1 cellular context compared by ENCODE assay signal in the genomic region with DNA sequence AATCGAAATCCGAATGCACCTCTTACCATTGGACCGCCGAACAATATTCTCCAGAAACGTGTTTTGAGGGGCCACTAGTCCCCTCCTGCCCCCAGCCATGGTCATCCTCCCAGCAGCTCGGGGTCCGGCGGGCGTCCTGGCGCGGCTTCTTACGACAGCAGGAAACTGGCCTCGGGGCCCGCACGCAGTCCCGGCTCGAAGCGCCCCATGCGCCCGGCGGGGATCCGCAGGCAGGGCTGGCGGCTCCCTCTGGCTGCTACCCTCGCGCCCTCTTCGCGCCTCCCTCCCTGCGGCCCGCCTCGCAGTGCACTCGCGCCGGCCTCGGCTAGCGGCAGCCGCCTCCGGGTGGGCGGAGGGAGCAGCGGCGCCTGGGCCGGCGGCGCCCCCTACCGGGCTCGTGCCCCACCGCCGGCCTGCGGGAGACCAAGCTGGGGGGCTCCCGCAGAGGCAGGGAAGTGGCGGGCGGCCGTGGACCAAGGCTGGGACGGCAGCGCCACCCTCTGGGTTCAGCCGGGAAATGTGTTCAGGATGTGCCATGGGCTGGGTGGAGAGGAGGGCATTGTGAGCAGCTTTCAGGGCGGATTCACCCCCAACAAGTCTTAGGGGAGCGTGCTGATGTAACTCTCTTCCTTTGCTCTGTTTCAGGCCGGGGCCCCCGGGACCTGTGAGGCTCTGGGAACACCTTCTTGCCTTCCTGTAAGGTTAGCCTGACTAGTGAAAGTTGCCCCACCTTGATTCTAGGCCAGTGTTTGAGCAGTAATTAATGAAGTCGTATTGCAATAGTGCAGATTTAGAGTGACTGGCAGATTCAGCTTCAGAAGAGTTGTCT.
A peak's percentile ranks its signal among the peaks of the same experiment; 100 is the strongest.
TF ChIP-seq lines count a peak whose summit lies in the region.

A gene with protein sequence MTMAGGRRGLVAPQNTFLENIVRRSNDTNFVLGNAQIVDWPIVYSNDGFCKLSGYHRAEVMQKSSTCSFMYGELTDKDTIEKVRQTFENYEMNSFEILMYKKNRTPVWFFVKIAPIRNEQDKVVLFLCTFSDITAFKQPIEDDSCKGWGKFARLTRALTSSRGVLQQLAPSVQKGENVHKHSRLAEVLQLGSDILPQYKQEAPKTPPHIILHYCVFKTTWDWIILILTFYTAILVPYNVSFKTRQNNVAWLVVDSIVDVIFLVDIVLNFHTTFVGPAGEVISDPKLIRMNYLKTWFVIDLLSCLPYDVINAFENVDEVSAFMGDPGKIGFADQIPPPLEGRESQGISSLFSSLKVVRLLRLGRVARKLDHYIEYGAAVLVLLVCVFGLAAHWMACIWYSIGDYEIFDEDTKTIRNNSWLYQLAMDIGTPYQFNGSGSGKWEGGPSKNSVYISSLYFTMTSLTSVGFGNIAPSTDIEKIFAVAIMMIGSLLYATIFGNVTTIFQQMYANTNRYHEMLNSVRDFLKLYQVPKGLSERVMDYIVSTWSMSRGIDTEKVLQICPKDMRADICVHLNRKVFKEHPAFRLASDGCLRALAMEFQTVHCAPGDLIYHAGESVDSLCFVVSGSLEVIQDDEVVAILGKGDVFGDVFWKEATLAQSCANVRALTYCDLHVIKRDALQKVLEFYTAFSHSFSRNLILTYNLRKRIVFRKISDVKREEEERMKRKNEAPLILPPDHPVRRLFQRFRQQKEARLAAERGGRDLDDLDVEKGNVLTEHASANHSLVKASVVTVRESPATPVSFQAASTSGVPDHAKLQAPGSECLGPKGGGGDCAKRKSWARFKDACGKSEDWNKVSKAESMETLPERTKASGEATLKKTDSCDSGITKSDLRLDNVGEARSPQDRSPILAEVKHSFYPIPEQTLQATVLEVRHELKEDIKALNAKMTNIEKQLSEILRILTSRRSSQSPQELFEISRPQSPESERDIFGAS (minus strand): TSS at position 308 of the 829 bp plus-strand sequence. CDS start 203 bp downstream, at position 105.

TF ChIP-seq in WTC11, 78 proteins besides CTCF, POLR2A, EP300 and RAD21 (continued from another document and continues in another):
- TF ChIP-seq, protein P1, sequence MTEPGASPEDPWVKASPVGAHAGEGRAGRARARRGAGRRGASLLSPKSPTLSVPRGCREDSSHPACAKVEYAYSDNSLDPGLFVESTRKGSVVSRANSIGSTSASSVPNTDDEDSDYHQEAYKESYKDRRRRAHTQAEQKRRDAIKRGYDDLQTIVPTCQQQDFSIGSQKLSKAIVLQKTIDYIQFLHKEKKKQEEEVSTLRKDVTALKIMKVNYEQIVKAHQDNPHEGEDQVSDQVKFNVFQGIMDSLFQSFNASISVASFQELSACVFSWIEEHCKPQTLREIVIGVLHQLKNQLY (CRISPR knock-in tag; IDR thresholded peaks at IDR 0.05) = no peak
- TF ChIP-seq IRF2 (CRISPR knock-in tag; IDR thresholded peaks at IDR 0.05; ENCODE audit: borderline replicate concordance, low read depth) (no peak), MXD4 (CRISPR knock-in tag; IDR thresholded peaks at IDR 0.05; ENCODE audit: borderline replicate concordance) (no peak), ELF4 (CRISPR knock-in tag; IDR thresholded peaks at IDR 0.05; ENCODE audit: low read depth) (peak; percentile 89; the same call in 1 of the 2 replicates), ZNF671 (CRISPR knock-in tag; IDR thresholded peaks at IDR 0.05) (no peak), FOXP1 (CRISPR knock-in tag; IDR thresholded peaks at IDR 0.05; ENCODE audit: borderline replicate concordance) (peak; percentile 95), ESRRA (CRISPR knock-in tag; IDR thresholded peaks at IDR 0.05; ENCODE audit: borderline replicate concordance) (peak; percentile 84), CBFB (CRISPR knock-in tag; IDR thresholded peaks at IDR 0.05; ENCODE audit: low read depth) (peak; percentile 71; the same call in 1 of the 2 replicates), ZNF232 (CRISPR knock-in tag; IDR thresholded peaks at IDR 0.05) (no peak), JUN (CRISPR knock-in tag; IDR thresholded peaks at IDR 0.05) (no peak), TEAD4 (CRISPR knock-in tag; IDR thresholded peaks at IDR 0.05) (no peak), GABPB1 (CRISPR knock-in tag; IDR thresholded peaks at IDR 0.05) (peak; percentile 27; the same call in 1 of the 2 replicates), SP1 (CRISPR knock-in tag; conservative IDR thresholded peaks at IDR 0.05) (no peak; the same call in none of the 2 replicates), ZNF263 (CRISPR knock-in tag; IDR thresholded peaks at IDR 0.05; ENCODE audit: low read depth) (peak; percentile 77; the same call in 1 of the 2 replicates), RORB (CRISPR knock-in tag; IDR thresholded peaks at IDR 0.05) (no peak), NFYB (CRISPR knock-in tag; conservative IDR thresholded peaks at IDR 0.05; ENCODE audit: low read depth) (0 out of 2 replicates have a peak, but pooled peaks have one; percentile 13), NR3C1 (CRISPR knock-in tag; conservative IDR thresholded peaks at IDR 0.05; ENCODE audit: low read depth) (no peak)
- TF ChIP-seq, protein P2, sequence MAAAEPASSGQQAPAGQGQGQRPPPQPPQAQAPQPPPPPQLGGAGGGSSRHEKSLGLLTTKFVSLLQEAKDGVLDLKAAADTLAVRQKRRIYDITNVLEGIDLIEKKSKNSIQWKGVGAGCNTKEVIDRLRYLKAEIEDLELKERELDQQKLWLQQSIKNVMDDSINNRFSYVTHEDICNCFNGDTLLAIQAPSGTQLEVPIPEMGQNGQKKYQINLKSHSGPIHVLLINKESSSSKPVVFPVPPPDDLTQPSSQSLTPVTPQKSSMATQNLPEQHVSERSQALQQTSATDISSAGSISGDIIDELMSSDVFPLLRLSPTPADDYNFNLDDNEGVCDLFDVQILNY (CRISPR knock-in tag; IDR thresholded peaks at IDR 0.05) = peak; percentile 96
- TF ChIP-seq, protein P3, sequence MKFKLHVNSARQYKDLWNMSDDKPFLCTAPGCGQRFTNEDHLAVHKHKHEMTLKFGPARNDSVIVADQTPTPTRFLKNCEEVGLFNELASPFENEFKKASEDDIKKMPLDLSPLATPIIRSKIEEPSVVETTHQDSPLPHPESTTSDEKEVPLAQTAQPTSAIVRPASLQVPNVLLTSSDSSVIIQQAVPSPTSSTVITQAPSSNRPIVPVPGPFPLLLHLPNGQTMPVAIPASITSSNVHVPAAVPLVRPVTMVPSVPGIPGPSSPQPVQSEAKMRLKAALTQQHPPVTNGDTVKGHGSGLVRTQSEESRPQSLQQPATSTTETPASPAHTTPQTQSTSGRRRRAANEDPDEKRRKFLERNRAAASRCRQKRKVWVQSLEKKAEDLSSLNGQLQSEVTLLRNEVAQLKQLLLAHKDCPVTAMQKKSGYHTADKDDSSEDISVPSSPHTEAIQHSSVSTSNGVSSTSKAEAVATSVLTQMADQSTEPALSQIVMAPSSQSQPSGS (CRISPR knock-in tag; IDR thresholded peaks at IDR 0.05; ENCODE audit: borderline replicate concordance, low read depth) = no peak
- TF ChIP-seq, protein P4, sequence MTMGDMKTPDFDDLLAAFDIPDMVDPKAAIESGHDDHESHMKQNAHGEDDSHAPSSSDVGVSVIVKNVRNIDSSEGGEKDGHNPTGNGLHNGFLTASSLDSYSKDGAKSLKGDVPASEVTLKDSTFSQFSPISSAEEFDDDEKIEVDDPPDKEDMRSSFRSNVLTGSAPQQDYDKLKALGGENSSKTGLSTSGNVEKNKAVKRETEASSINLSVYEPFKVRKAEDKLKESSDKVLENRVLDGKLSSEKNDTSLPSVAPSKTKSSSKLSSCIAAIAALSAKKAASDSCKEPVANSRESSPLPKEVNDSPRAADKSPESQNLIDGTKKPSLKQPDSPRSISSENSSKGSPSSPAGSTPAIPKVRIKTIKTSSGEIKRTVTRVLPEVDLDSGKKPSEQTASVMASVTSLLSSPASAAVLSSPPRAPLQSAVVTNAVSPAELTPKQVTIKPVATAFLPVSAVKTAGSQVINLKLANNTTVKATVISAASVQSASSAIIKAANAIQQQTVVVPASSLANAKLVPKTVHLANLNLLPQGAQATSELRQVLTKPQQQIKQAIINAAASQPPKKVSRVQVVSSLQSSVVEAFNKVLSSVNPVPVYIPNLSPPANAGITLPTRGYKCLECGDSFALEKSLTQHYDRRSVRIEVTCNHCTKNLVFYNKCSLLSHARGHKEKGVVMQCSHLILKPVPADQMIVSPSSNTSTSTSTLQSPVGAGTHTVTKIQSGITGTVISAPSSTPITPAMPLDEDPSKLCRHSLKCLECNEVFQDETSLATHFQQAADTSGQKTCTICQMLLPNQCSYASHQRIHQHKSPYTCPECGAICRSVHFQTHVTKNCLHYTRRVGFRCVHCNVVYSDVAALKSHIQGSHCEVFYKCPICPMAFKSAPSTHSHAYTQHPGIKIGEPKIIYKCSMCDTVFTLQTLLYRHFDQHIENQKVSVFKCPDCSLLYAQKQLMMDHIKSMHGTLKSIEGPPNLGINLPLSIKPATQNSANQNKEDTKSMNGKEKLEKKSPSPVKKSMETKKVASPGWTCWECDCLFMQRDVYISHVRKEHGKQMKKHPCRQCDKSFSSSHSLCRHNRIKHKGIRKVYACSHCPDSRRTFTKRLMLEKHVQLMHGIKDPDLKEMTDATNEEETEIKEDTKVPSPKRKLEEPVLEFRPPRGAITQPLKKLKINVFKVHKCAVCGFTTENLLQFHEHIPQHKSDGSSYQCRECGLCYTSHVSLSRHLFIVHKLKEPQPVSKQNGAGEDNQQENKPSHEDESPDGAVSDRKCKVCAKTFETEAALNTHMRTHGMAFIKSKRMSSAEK (CRISPR knock-in tag; IDR thresholded peaks at IDR 0.05; ENCODE audit: borderline replicate concordance) = no peak
- TF ChIP-seq, protein P5, sequence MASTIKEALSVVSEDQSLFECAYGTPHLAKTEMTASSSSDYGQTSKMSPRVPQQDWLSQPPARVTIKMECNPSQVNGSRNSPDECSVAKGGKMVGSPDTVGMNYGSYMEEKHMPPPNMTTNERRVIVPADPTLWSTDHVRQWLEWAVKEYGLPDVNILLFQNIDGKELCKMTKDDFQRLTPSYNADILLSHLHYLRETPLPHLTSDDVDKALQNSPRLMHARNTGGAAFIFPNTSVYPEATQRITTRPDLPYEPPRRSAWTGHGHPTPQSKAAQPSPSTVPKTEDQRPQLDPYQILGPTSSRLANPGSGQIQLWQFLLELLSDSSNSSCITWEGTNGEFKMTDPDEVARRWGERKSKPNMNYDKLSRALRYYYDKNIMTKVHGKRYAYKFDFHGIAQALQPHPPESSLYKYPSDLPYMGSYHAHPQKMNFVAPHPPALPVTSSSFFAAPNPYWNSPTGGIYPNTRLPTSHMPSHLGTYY (CRISPR knock-in tag; IDR thresholded peaks at IDR 0.05) = no peak; the same call in 1 of the 2 replicates
- TF ChIP-seq, protein P6, sequence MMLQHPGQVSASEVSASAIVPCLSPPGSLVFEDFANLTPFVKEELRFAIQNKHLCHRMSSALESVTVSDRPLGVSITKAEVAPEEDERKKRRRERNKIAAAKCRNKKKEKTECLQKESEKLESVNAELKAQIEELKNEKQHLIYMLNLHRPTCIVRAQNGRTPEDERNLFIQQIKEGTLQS (CRISPR knock-in tag; conservative IDR thresholded peaks at IDR 0.05) = no peak
- TF ChIP-seq, protein P7, sequence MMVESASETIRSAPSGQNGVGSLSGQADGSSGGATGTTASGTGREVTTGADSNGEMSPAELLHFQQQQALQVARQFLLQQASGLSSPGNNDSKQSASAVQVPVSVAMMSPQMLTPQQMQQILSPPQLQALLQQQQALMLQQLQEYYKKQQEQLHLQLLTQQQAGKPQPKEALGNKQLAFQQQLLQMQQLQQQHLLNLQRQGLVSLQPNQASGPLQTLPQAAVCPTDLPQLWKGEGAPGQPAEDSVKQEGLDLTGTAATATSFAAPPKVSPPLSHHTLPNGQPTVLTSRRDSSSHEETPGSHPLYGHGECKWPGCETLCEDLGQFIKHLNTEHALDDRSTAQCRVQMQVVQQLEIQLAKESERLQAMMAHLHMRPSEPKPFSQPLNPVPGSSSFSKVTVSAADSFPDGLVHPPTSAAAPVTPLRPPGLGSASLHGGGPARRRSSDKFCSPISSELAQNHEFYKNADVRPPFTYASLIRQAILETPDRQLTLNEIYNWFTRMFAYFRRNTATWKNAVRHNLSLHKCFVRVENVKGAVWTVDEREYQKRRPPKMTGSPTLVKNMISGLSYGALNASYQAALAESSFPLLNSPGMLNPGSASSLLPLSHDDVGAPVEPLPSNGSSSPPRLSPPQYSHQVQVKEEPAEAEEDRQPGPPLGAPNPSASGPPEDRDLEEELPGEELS (CRISPR knock-in tag; IDR thresholded peaks at IDR 0.05) = peak; percentile 96
- TF ChIP-seq, protein P8, sequence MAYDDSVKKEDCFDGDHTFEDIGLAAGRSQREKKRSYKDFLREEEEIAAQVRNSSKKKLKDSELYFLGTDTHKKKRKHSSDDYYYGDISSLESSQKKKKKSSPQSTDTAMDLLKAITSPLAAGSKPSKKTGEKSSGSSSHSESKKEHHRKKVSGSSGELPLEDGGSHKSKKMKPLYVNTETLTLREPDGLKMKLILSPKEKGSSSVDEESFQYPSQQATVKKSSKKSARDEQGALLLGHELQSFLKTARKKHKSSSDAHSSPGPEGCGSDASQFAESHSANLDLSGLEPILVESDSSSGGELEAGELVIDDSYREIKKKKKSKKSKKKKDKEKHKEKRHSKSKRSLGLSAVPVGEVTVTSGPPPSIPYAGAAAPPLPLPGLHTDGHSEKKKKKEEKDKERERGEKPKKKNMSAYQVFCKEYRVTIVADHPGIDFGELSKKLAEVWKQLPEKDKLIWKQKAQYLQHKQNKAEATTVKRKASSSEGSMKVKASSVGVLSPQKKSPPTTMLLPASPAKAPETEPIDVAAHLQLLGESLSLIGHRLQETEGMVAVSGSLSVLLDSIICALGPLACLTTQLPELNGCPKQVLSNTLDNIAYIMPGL (CRISPR knock-in tag; IDR thresholded peaks at IDR 0.05) = peak; percentile 99
- TF ChIP-seq, protein P9, sequence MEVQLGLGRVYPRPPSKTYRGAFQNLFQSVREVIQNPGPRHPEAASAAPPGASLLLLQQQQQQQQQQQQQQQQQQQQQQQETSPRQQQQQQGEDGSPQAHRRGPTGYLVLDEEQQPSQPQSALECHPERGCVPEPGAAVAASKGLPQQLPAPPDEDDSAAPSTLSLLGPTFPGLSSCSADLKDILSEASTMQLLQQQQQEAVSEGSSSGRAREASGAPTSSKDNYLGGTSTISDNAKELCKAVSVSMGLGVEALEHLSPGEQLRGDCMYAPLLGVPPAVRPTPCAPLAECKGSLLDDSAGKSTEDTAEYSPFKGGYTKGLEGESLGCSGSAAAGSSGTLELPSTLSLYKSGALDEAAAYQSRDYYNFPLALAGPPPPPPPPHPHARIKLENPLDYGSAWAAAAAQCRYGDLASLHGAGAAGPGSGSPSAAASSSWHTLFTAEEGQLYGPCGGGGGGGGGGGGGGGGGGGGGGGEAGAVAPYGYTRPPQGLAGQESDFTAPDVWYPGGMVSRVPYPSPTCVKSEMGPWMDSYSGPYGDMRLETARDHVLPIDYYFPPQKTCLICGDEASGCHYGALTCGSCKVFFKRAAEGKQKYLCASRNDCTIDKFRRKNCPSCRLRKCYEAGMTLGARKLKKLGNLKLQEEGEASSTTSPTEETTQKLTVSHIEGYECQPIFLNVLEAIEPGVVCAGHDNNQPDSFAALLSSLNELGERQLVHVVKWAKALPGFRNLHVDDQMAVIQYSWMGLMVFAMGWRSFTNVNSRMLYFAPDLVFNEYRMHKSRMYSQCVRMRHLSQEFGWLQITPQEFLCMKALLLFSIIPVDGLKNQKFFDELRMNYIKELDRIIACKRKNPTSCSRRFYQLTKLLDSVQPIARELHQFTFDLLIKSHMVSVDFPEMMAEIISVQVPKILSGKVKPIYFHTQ (CRISPR knock-in tag; IDR thresholded peaks at IDR 0.05) = no peak
- TF ChIP-seq, protein P10, sequence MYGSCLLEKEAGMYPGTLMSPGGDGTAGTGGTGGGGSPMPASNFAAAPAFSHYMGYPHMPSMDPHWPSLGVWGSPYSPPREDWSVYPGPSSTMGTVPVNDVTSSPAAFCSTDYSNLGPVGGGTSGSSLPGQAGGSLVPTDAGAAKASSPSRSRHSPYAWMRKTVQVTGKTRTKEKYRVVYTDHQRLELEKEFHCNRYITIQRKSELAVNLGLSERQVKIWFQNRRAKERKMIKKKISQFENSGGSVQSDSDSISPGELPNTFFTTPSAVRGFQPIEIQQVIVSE (CRISPR knock-in tag; IDR thresholded peaks at IDR 0.05; ENCODE audit: borderline replicate concordance) = no peak
